In genomic region chr5:59001154-59001553, GRCh38 we compare ENCODE assay signal across 1 cellular context.
TF ChIP-seq lines count a peak whose summit lies in the region.

No MANE protein-coding gene starts in this region.

TF ChIP-seq in H1, 55 proteins besides CTCF, POLR2A, EP300 and RAD21 (continued from another document):
- no peak for TF ChIP-seq CHD7 (IDR thresholded peaks at IDR 0.05; ENCODE audit: insufficient replicate concordance, low read length)
